Comparison of ENCODE assay signal across 1 cellular context in the genomic region with DNA sequence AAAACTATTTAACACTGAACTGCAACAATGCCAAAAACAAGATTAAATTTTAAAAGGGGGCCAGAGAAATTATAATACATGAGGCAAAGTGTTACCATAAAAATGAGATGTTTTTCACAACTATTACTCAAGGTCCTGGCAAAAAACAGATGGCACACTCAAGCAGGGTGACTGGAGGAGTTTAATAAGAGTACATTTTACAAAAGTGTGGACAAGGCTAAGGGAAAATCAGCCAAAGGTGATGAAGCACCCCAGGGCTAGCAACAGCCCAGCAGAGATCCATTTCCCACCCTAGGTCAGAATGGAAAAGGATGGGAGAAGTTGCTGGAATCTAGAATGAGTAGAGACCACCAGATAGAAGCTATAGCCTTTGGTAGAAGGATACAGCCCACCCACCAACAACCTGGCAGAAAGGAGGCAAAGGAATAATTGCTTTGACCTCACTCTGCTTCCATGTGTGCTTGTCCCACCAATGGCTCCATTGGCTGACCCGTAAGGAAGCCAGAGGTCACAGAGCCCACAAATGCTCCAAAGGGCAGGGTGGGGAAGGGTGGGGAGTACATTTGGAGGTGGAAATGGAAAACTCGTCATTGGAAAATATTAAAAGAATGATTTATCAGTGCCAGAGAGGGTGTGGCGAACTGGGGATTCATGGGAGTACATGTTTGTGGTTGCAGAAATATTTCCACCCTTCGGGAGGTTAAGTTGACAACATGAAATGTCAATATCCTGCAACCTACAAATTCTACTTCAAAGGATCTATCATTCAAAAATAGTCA.
TF ChIP-seq lines count a peak whose summit lies in the region.

No MANE protein-coding gene starts in this region.

TF ChIP-seq in GM23338, 12 proteins besides CTCF, POLR2A, EP300 and RAD21 (continued from another document):
- TF ChIP-seq, protein P1, sequence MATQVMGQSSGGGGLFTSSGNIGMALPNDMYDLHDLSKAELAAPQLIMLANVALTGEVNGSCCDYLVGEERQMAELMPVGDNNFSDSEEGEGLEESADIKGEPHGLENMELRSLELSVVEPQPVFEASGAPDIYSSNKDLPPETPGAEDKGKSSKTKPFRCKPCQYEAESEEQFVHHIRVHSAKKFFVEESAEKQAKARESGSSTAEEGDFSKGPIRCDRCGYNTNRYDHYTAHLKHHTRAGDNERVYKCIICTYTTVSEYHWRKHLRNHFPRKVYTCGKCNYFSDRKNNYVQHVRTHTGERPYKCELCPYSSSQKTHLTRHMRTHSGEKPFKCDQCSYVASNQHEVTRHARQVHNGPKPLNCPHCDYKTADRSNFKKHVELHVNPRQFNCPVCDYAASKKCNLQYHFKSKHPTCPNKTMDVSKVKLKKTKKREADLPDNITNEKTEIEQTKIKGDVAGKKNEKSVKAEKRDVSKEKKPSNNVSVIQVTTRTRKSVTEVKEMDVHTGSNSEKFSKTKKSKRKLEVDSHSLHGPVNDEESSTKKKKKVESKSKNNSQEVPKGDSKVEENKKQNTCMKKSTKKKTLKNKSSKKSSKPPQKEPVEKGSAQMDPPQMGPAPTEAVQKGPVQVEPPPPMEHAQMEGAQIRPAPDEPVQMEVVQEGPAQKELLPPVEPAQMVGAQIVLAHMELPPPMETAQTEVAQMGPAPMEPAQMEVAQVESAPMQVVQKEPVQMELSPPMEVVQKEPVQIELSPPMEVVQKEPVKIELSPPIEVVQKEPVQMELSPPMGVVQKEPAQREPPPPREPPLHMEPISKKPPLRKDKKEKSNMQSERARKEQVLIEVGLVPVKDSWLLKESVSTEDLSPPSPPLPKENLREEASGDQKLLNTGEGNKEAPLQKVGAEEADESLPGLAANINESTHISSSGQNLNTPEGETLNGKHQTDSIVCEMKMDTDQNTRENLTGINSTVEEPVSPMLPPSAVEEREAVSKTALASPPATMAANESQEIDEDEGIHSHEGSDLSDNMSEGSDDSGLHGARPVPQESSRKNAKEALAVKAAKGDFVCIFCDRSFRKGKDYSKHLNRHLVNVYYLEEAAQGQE (IDR thresholded peaks at IDR 0.05; ENCODE audit: unreplicated experiment), result no peak
- no peak for TF ChIP-seq CREB1 (CRISPR knock-in tag; IDR thresholded peaks at IDR 0.05; ENCODE audit: low read depth)
- TF ChIP-seq EZH2 (IDR thresholded peaks at IDR 0.05; ENCODE audit: low read depth, unreplicated experiment), result no peak
- TF ChIP-seq NANOG (IDR thresholded peaks at IDR 0.05; ENCODE audit: borderline replicate concordance), result no peak
- TF ChIP-seq, protein P2, sequence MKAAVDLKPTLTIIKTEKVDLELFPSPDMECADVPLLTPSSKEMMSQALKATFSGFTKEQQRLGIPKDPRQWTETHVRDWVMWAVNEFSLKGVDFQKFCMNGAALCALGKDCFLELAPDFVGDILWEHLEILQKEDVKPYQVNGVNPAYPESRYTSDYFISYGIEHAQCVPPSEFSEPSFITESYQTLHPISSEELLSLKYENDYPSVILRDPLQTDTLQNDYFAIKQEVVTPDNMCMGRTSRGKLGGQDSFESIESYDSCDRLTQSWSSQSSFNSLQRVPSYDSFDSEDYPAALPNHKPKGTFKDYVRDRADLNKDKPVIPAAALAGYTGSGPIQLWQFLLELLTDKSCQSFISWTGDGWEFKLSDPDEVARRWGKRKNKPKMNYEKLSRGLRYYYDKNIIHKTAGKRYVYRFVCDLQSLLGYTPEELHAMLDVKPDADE (IDR thresholded peaks at IDR 0.05), result no peak
- TF ChIP-seq JUNB (IDR thresholded peaks at IDR 0.05; ENCODE audit: unreplicated experiment), result no peak
- no peak for TF ChIP-seq ZNF114 (CRISPR knock-in tag; IDR thresholded peaks at IDR 0.05)
- no peak for TF ChIP-seq ZNF462 (CRISPR knock-in tag; IDR thresholded peaks at IDR 0.05)
- no peak for TF ChIP-seq STAT1 (IDR thresholded peaks at IDR 0.05; ENCODE audit: unreplicated experiment)
- no peak for TF ChIP-seq POLR2AphosphoS5 (IDR thresholded peaks at IDR 0.05; ENCODE audit: low read depth)
